In the genomic region with DNA sequence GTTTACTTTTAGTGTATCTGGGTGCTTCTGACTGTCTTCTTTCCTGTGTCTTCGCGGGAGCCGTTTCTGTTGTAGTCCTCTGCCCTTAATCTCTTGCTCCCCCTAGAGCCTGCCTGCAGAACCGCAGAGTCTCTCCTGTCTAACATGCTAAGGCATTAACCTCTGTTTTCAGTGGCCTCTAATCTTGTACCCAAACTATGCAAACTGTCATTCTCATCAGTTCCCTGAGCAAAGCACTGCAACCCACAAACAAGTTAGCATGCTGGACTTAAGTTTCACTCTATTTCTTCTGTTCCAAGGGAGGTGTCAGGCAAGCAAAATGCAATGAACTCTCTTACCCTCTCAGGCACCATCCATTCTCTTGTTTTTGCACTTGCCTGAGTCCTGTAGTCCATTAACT, we compare ENCODE assay signal across 8 cellular contexts.
DNase-seq lines count a peak whose midpoint lies in the region; ATAC-seq, FAIRE-seq and TF ChIP-seq lines count a peak whose summit lies in the region.

No MANE protein-coding gene starts in this region.

- H3K27me3 ChIP-seq in keratinocyte (ENCODE audit: control insufficient read depth, extremely low read depth, insufficient read depth, low read length): no peaks in the 10 kb centered on the region
- H3K27me3 ChIP-seq in thyroid gland: no peaks in the 10 kb centered on the region
- H3K27me3 ChIP-seq in sigmoid colon: no peaks in the 10 kb centered on the region

- TF ChIP-seq CTCF in VCaP (conservative IDR thresholded peaks at IDR 0.05) (peak; percentile 91), keratinocyte (optimal IDR thresholded peaks at IDR 0.05 in 1 of 3, IDR thresholded peaks at IDR 0.05 in 1 of 3, conservative IDR thresholded peaks at IDR 0.05 in 1 of 3; ENCODE audit: extremely low read depth in 1 of 3, insufficient read depth in 2 of 3, low read length in 3 of 3) (peak; percentile 79 to 89 (median 85)), thyroid gland (IDR thresholded peaks at IDR 0.05) (peak in 1 of 6 experiments; percentile 30), sigmoid colon (IDR thresholded peaks at IDR 0.05) (peak in 1 of 4 experiments; percentile 20)

- H3K36me3 ChIP-seq in keratinocyte (ENCODE audit: control insufficient read depth in 2 of 2, extremely low read depth in 1 of 2, insufficient read depth in 2 of 2, low read length in 2 of 2) (no peaks in the 10 kb centered on the region), thyroid gland (no peaks in the 10 kb centered on the region), sigmoid colon (no peaks in the 10 kb centered on the region)

- dilution Hi-C loops in keratinocyte (cut with MboI; ENCODE audit: extremely low pct_ligation_motif_present, low sequenced_read_pairs): no loop called here

- ATAC-seq in GM18867 (IDR thresholded peaks at IDR 0.05; ENCODE audit: unreplicated experiment): peak; percentile 97

- H3K4me2 ChIP-seq in keratinocyte (ENCODE audit: control insufficient read depth, extremely low read depth, insufficient read depth, low read depth, low read length): peak overlapping the region; percentile 30

- H2AFZ ChIP-seq in keratinocyte (ENCODE audit: control insufficient read depth, low read length): peak overlapping the region; percentile 63

- H3K27ac ChIP-seq in VCaP (no peak overlapping the region), keratinocyte (ENCODE audit: control insufficient read depth, insufficient read depth, low read length) (no peak overlapping the region), thyroid gland (no peak overlapping the region), sigmoid colon (no peak overlapping the region)

- H4K20me1 ChIP-seq in keratinocyte (ENCODE audit: control insufficient read depth, extremely low read depth, insufficient read depth, low read length): no peaks in the 10 kb centered on the region

- TF ChIP-seq EP300 in sigmoid colon (IDR thresholded peaks at IDR 0.05): no peak

- no peaks in the 10 kb centered on the region for H3K79me2 ChIP-seq in keratinocyte (ENCODE audit: control insufficient read depth, insufficient read depth, low read length)

- intact Hi-C loops in thyroid gland (cut with DNase I): no loop called here
- intact Hi-C loops in sigmoid colon (cut with DNase I): no loop called here

- H3K4me1 ChIP-seq in keratinocyte (ENCODE audit: control insufficient read depth, extremely low read depth, insufficient read depth, low read length): no peaks in the 10 kb centered on the region
- no peaks in the 10 kb centered on the region for H3K4me1 ChIP-seq in thyroid gland
- H3K4me1 ChIP-seq in sigmoid colon: no peaks in the 10 kb centered on the region

- no peaks in the 10 kb centered on the region for H3K9me1 ChIP-seq in keratinocyte (ENCODE audit: control insufficient read depth, extremely low read depth, insufficient read depth, low read length)

- WGBS in thyroid gland, 2 donors: 31 to 33% methylated on average over 4 of the region's 4 CpGs
- WGBS in sigmoid colon, 2 donors: 52 to 57% methylated on average over 4 of the region's 4 CpGs

- FAIRE-seq in keratinocyte (lab: Jason Lieb, UNC): peak; percentile 89

- H3K4me3 ChIP-seq in keratinocyte (ENCODE audit: control insufficient read depth in 2 of 3, extremely low read depth in 1 of 3, insufficient read depth in 2 of 3, low read depth in 1 of 3, low read length in 3 of 3): no peak overlapping the region
- H3K4me3 ChIP-seq in thyroid gland (replicated peaks in 1 of 3): no peak overlapping the region
- no peak overlapping the region for H3K4me3 ChIP-seq in sigmoid colon

- no peak overlapping the region for H3K9ac ChIP-seq in keratinocyte (ENCODE audit: control insufficient read depth, extremely low read depth, insufficient read depth, low read length)

- DNase-seq in AG08395 (ENCODE audit: low spot score) (peak; percentile 54), HPDE6-E6E7 (ENCODE audit: extremely low spot score) (peak; percentile 31), keratinocyte (ENCODE audit: low read depth, low spot score) (no peak), thyroid gland (no peak), KG1 (lab: John Stamatoyannopoulos, UW) (no peak), sigmoid colon (no peak)

- H3K9me3 ChIP-seq in keratinocyte (ENCODE audit: control insufficient read depth, low read depth, low read length) (no peaks in the 10 kb centered on the region), thyroid gland (no peaks in the 10 kb centered on the region), sigmoid colon (no peaks in the 10 kb centered on the region)

- TF ChIP-seq POLR2A in thyroid gland (IDR thresholded peaks at IDR 0.05): no peak
- TF ChIP-seq POLR2A in sigmoid colon (IDR thresholded peaks at IDR 0.05): no peak

Comparison
In these comparisons a context has a peak if more than half of its experiments do, and no peak if none do; other contexts are left out.
1. DNase-seq: peak in AG08395 (single experiment) and HPDE6-E6E7 (single experiment); none in keratinocyte (single experiment), thyroid gland (0 of 2), KG1 (single experiment) and sigmoid colon (single experiment).